In the genomic region with DNA sequence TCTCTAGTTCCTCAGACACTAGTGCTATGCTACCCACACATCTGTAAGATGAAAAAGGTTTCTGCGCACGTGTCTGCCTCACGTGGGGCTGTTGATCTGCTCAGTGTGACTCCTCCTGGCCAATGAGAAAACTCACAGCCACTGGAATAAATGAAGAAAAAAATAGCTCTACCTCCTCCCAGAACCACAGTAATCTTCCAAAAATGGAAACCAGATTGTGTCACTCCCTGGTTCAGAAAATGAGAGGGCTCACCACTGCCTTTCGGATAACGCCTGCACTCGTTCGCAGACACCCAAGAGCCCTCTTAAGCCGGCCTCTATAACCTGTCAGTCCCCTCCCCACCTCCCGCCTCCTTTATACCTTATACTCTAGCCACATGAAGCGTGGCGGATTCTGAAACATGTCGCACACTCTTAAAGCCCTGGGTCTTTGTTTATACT, we compare ENCODE assay signal across 14 cellular contexts. TPM values are rescaled to one million over a fixed set of nuclear protein-coding genes. Genes with fewer than 3 reads are reported as not detected.
DNase-seq lines count a peak whose midpoint lies in the region; ATAC-seq lines count a peak whose summit lies in the region.
"Had no signal": no experiment of that assay in that cellular context is flagged by ENCODE, and none has a peak within 500 bp of the region (broad histone marks: within the 10 kb centered on the region; RNA-seq: fewer than 3 reads in every experiment).

No MANE protein-coding gene starts in this region.

- no peaks in the 10 kb centered on the region for H3K9me3 Mint-ChIP-seq in activated T-cell treated with anti-CD3 and anti-CD28 coated beads, Interleukin-2, amount 50 U/mL, for 4 hours
- H3K9me3 Mint-ChIP-seq: activated B cell treated with CpG ODN at 0.5 μM for 24 hours had no signal

- H3K9me3 ChIP-seq in thymus (ENCODE audit: control insufficient read depth) = no peaks in the 10 kb centered on the region
- no peaks in the 10 kb centered on the region for H3K9me3 ChIP-seq in aorta (ENCODE audit: control insufficient read depth, low read length)
- H3K9me3 ChIP-seq: A549, transverse colon had no signal

- peaks cover 9% of the 10 kb centered on the region for H3K36me3 Mint-ChIP-seq in activated T-cell treated with anti-CD3 and anti-CD28 coated beads, Interleukin-2, amount 50 U/mL, for 4 hours (ENCODE audit: insufficient read depth)

- H3K36me3 ChIP-seq in thymus (ENCODE audit: control insufficient read depth, insufficient read depth) = peaks cover 30% of the 10 kb centered on the region
- H3K36me3 ChIP-seq in aorta (ENCODE audit: control insufficient read depth in 1 of 2, insufficient read depth in 2 of 2, low read length in 1 of 2) = peaks cover 0 to 2% of the 10 kb centered on the region in 2 donors
- H3K36me3 ChIP-seq: transverse colon had no signal

- no peak overlapping the region for H3K4me3 Mint-ChIP-seq in activated T-cell treated with anti-CD3 and anti-CD28 coated beads, Interleukin-2, amount 50 U/mL, for 4 hours
- H3K4me3 Mint-ChIP-seq: activated B cell treated with CpG ODN at 0.5 μM for 24 hours had no signal

- peak; percentile 83 for DNase-seq in activated effector memory CD4-positive, alpha-beta T cell treated with anti-CD3 and anti-CD28 coated beads, Interleukin-2, amount 50 U/mL, for 16 hours
- no peak for DNase-seq in activated effector memory CD4-positive, alpha-beta T cell treated with Interleukin-2 at 50 U/mL for 16 hours
- DNase-seq in activated T-cell treated with anti-CD3 and anti-CD28 coated beads, Interleukin-2, amount 50 U/mL, for 4 hours = peak; percentile 66
- DNase-seq in mesenteric fat pad (ENCODE audit: low spot score) (peak; percentile 30), NCI-H524 treated with DMSO at 0.1 percent for 48 hours (lab: John Stamatoyannopoulos, UW) (no peak), aorta (no peak)
- DNase-seq: activated B cell treated with CpG ODN at 0.5 μM for 24 hours, NCI-H1048, small intestine, transverse colon had no signal

- H3K27me3 ChIP-seq in thymus (ENCODE audit: control insufficient read depth, insufficient read depth) (no peaks in the 10 kb centered on the region), aorta (ENCODE audit: control insufficient read depth in 1 of 2, insufficient read depth in 2 of 2, low read length in 1 of 2) (no peaks in the 10 kb centered on the region)
- H3K27me3 ChIP-seq: transverse colon had no signal

- intact Hi-C loops in aorta (cut with DNase I) = no loop called here

- H3K4me1 Mint-ChIP-seq in activated T-cell treated with anti-CD3 and anti-CD28 coated beads, Interleukin-2, amount 50 U/mL, for 4 hours (ENCODE audit: low read depth) = peaks cover 31% of the 10 kb centered on the region
- H3K4me1 Mint-ChIP-seq: activated B cell treated with CpG ODN at 0.5 μM for 24 hours had no signal

- H3K4me3 ChIP-seq in thymus (ENCODE audit: low read length) (no peak overlapping the region), aorta (ENCODE audit: low read length in 2 of 2) (no peak overlapping the region)
- H3K4me3 ChIP-seq: A549, transverse colon had no signal

- peak; percentile 88 to 89 for ATAC-seq in activated T-cell treated with anti-CD3 and anti-CD28 coated beads, Interleukin-2, amount 50 U/mL, for 4 hours
- ATAC-seq in HG03432 (IDR thresholded peaks at IDR 0.05; ENCODE audit: unreplicated experiment) (no peak), aorta (ENCODE audit: low FRiP score) (no peak)
- ATAC-seq: A549, HCT116 had no signal

- 78% methylated on average over 12 of the region's 12 CpGs for WGBS in thymus
- WGBS in aorta, 2 donors = 80 to 84% methylated on average over 12 of the region's 12 CpGs

- H3K27ac ChIP-seq in thymus (ENCODE audit: low read depth) (peak overlapping the region; percentile 82), aorta (ENCODE audit: low read depth in 1 of 2, low read length in 2 of 2) (no peak overlapping the region)
- H3K27ac ChIP-seq: A549, transverse colon had no signal

- H3K27me3 Mint-ChIP-seq in activated T-cell treated with anti-CD3 and anti-CD28 coated beads, Interleukin-2, amount 50 U/mL, for 4 hours (ENCODE audit: low read depth) = no peaks in the 10 kb centered on the region
- H3K27me3 Mint-ChIP-seq: activated B cell treated with CpG ODN at 0.5 μM for 24 hours had no signal

- peaks cover 35% of the 10 kb centered on the region for H3K4me1 ChIP-seq in thymus (ENCODE audit: control insufficient read depth, insufficient read depth, low read length)
- no peaks in the 10 kb centered on the region for H3K4me1 ChIP-seq in aorta (ENCODE audit: control insufficient read depth in 1 of 2, insufficient read depth in 2 of 2, low read length in 2 of 2)
- H3K4me1 ChIP-seq: A549 had no signal

RNA-seq across cellular contexts. Expression of a gene that starts 5.1 kb away (rescaled TPM):
- 10 to 100 TPM; 25.7 to 34.5 (median 27.9) TPM for total RNA-seq in activated T-cell treated with anti-CD3 and anti-CD28 coated beads, Interleukin-2, amount 50 U/mL, for 4 hours
- 31.3 TPM for total RNA-seq in mesenteric fat pad
- polyA plus RNA-seq in thymus = 70.6 TPM
- 10 to 100 TPM; 50.8 to 62.2 TPM for total RNA-seq in aorta
- polyA plus RNA-seq in aorta = 100 to 1,000 TPM in 1 of 2 donors, 10 to 100 TPM in 1; 25.8 to 121 TPM

RNA-seq across cellular contexts. Expression of a gene that starts 23.5 kb away (rescaled TPM):
- total RNA-seq in activated T-cell treated with anti-CD3 and anti-CD28 coated beads, Interleukin-2, amount 50 U/mL, for 4 hours = 10 to 100 TPM; 13.1 to 18.2 (median 16.3) TPM
- total RNA-seq in mesenteric fat pad (34.4 TPM), aorta (10 to 100 TPM; 29.2 to 40.4 TPM)
- polyA plus RNA-seq in thymus (68.8 TPM), aorta (10 to 100 TPM; 10.0 to 45.5 TPM)

RNA-seq across cellular contexts. Expression of a gene that starts 27.0 kb away (rescaled TPM):
- 1 to 10 TPM in 1 of 3 donors, under 1 TPM in 2; 0.71 to 2.0 (median 0.96) TPM for total RNA-seq in activated T-cell treated with anti-CD3 and anti-CD28 coated beads, Interleukin-2, amount 50 U/mL, for 4 hours
- total RNA-seq in mesenteric fat pad (1.1 TPM), aorta (1 to 10 TPM; 3.0 to 6.0 TPM)
- polyA plus RNA-seq in thymus (1.9 TPM), aorta (1 to 10 TPM in 1 of 2 donors, under 1 TPM in 1; 0.50 to 1.1 TPM)

RNA-seq across cellular contexts. Expression of a gene that starts 59.9 kb away (rescaled TPM):
- total RNA-seq in activated T-cell treated with anti-CD3 and anti-CD28 coated beads, Interleukin-2, amount 50 U/mL, for 4 hours = 1 to 10 TPM; 3.2 to 4.3 (median 3.6) TPM
- total RNA-seq in mesenteric fat pad (20.5 TPM), aorta (10 to 100 TPM; 28.6 to 35.5 TPM)
- polyA plus RNA-seq in thymus (8.3 TPM), aorta (10 to 100 TPM; 23.5 to 44.9 TPM)

Comparison
In these comparisons a context has a peak if more than half of its experiments do, and no peak if none do; other contexts are left out.
1. DNase-seq: peak in activated effector memory CD4-positive, alpha-beta T cell treated with anti-CD3 and anti-CD28 coated beads, Interleukin-2, amount 50 U/mL, for 16 hours (single experiment), activated T-cell treated with anti-CD3 and anti-CD28 coated beads, Interleukin-2, amount 50 U/mL, for 4 hours (single experiment) and mesenteric fat pad (single experiment); none in activated effector memory CD4-positive, alpha-beta T cell treated with Interleukin-2 at 50 U/mL for 16 hours (single experiment), NCI-H524 treated with DMSO at 0.1 percent for 48 hours (single experiment) and aorta (0 of 2).
2. ATAC-seq: peak in activated T-cell treated with anti-CD3 and anti-CD28 coated beads, Interleukin-2, amount 50 U/mL, for 4 hours (2 of 2); none in HG03432 (single experiment) and aorta (single experiment).